9 cellular contexts compared by ENCODE assay signal in the genomic region with DNA sequence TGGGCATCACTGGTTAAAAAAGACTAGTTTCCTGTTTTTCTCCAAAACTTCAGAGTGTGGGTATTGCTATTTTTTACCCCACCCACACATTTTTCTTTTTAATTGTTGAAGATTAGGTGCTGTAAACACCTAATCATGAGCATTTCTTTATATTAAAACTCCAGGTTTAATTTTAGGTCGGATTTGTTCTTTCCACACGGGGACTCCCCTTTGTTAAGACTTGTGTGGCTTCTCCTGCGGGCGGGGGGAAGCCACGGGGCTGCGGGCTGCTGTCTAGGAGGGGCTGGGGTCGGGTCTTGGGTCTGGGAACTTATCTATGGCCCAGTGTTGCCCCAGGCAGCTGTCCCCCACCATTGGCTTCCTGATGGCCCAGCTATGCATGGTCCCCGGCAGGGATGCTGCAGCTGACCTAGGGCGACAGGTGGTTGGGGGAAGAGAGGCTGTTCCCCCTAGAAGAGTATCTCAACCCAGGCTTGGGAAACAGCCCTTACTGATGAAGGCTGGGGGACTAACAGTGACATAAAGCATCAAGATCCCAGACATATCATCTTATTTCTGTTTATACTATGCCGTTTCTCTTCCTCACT.
DNase-seq lines count a peak whose midpoint lies in the region; ATAC-seq and TF ChIP-seq lines count a peak whose summit lies in the region.
"Had no signal": no experiment of that assay in that cellular context is flagged by ENCODE, and none has a peak within 500 bp of the region (broad histone marks: within the 10 kb centered on the region; RNA-seq: fewer than 3 reads in every experiment).

No MANE protein-coding gene starts in this region.

- H4K8ac ChIP-seq in trophoblast cell (ENCODE audit: low read depth, low read length) = no peak overlapping the region

- H3K36me3 ChIP-seq in upper lobe of right lung (no peaks in the 10 kb centered on the region), trophoblast cell (ENCODE audit: control insufficient read depth in 1 of 2, insufficient read depth in 2 of 2, low read length in 2 of 2) (no peaks in the 10 kb centered on the region)

- H3K79me1 ChIP-seq in trophoblast cell (ENCODE audit: low read length) = no peaks in the 10 kb centered on the region

- no peak overlapping the region for H3K9ac ChIP-seq in trophoblast cell (ENCODE audit: low read length)

- H3K4me1 ChIP-seq in upper lobe of right lung (peaks cover 8% of the 10 kb centered on the region), trophoblast cell (ENCODE audit: control insufficient read depth in 1 of 2, insufficient read depth in 2 of 2, low read length in 2 of 2) (peaks cover 0 to 2% of the 10 kb centered on the region in 2 experiments)

- H3K27me3 ChIP-seq in upper lobe of right lung = no peaks in the 10 kb centered on the region
- H3K27me3 ChIP-seq in trophoblast cell (ENCODE audit: insufficient read depth, low read length) = no peaks in the 10 kb centered on the region

- no peak overlapping the region for H3K4ac ChIP-seq in trophoblast cell (ENCODE audit: low read depth, low read length)

- H3K18ac ChIP-seq in trophoblast cell (ENCODE audit: low read length) = no peak overlapping the region

- H2BK120ac ChIP-seq in trophoblast cell (ENCODE audit: insufficient read depth, low read length, poor library complexity) = no peak overlapping the region

- H3K27ac ChIP-seq in caudate nucleus (ENCODE audit: low read depth, low read length) (peak overlapping the region; percentile 41), upper lobe of right lung (no peak overlapping the region), trophoblast cell (ENCODE audit: low read depth, low read length) (no peak overlapping the region)

- peak; percentile 12 for ATAC-seq in HG03442 (IDR thresholded peaks at IDR 0.05; ENCODE audit: unreplicated experiment)
- ATAC-seq in upper lobe of right lung = peak; percentile 21

- H3K27ac Mint-ChIP-seq in activated naive CD4-positive, alpha-beta T cell treated with anti-CD3 and anti-CD28 coated beads, Interleukin-2, amount 50 U/mL, for 24 hours = peak overlapping the region; percentile 95

- no peak overlapping the region for H2AK5ac ChIP-seq in trophoblast cell (ENCODE audit: low read length)

- H3K36me3 Mint-ChIP-seq in activated naive CD4-positive, alpha-beta T cell treated with anti-CD3 and anti-CD28 coated beads, Interleukin-2, amount 50 U/mL, for 24 hours = peaks cover 35% of the 10 kb centered on the region

- no peak for TF ChIP-seq CTCF in upper lobe of right lung (IDR thresholded peaks at IDR 0.05)

- no peak overlapping the region for H2BK12ac ChIP-seq in trophoblast cell (ENCODE audit: low read length)

- no peak overlapping the region for H4K91ac ChIP-seq in trophoblast cell (ENCODE audit: low read depth, low read length)

- no peak overlapping the region for H4K12ac ChIP-seq in trophoblast cell (ENCODE audit: low read depth, low read length)

- peak overlapping the region; percentile 87 for H3K4me3 Mint-ChIP-seq in activated naive CD4-positive, alpha-beta T cell treated with anti-CD3 and anti-CD28 coated beads, Interleukin-2, amount 50 U/mL, for 24 hours

- H3K27me3 Mint-ChIP-seq in activated naive CD4-positive, alpha-beta T cell treated with anti-CD3 and anti-CD28 coated beads, Interleukin-2, amount 50 U/mL, for 24 hours = no peaks in the 10 kb centered on the region

- peaks cover 6% of the 10 kb centered on the region for H3K9me3 Mint-ChIP-seq in activated naive CD4-positive, alpha-beta T cell treated with anti-CD3 and anti-CD28 coated beads, Interleukin-2, amount 50 U/mL, for 24 hours

- H3K14ac ChIP-seq in trophoblast cell (ENCODE audit: low read length) = no peak overlapping the region

- no peak overlapping the region for H3K23ac ChIP-seq in trophoblast cell (ENCODE audit: low read length)

- no peak for DNase-seq in activated naive CD4-positive, alpha-beta T cell treated with anti-CD3 and anti-CD28 coated beads, Interleukin-2, amount 50 U/mL, for 16 hours
- DNase-seq in caudate nucleus (lab: John Stamatoyannopoulos, UW) (no peak), upper lobe of right lung (no peak), trophoblast cell (no peak), ureter (ENCODE audit: low spot score) (no peak), DMS153 treated with DMSO at 0.1 percent for 48 hours (lab: John Stamatoyannopoulos, UW; ENCODE audit: unreplicated experiment) (no peak)
- DNase-seq: NCI-H1048 had no signal

- H3K4me3 ChIP-seq in upper lobe of right lung (no peak overlapping the region), trophoblast cell (ENCODE audit: low read depth, low read length) (no peak overlapping the region)

- H3K9me3 ChIP-seq in upper lobe of right lung = no peaks in the 10 kb centered on the region
- peaks cover 1% of the 10 kb centered on the region for H3K9me3 ChIP-seq in trophoblast cell (ENCODE audit: insufficient read depth, low read depth, low read length)

- no peak overlapping the region for H3K4me2 ChIP-seq in trophoblast cell (ENCODE audit: low read length)

- H2AFZ ChIP-seq in trophoblast cell (ENCODE audit: insufficient read depth, low read length, poor library complexity) = no peak overlapping the region

- WGBS in trophoblast cell (ENCODE audit: extremely low coverage, insufficient coverage, insufficient read length) = no CpG with 5 or more reads among the region's 10 CpGs

- H2BK5ac ChIP-seq in trophoblast cell (ENCODE audit: low read depth, low read length, poor library complexity) = no peak overlapping the region

- no peaks in the 10 kb centered on the region for H3K79me2 ChIP-seq in trophoblast cell (ENCODE audit: control insufficient read depth, insufficient read depth, low read length, poor library complexity)

- peaks cover 94% of the 10 kb centered on the region for H3K4me1 Mint-ChIP-seq in activated naive CD4-positive, alpha-beta T cell treated with anti-CD3 and anti-CD28 coated beads, Interleukin-2, amount 50 U/mL, for 24 hours

- intact Hi-C loops in upper lobe of right lung (cut with DNase I) = no loop called here
